In genomic region chr5:169702726-169703481, GRCh38 we compare ENCODE assay signal across 9 cellular contexts.
DNase-seq lines count a peak whose midpoint lies in the region; ATAC-seq and TF ChIP-seq lines count a peak whose summit lies in the region.
"Had no signal": no experiment of that assay in that cellular context is flagged by ENCODE, and none has a peak within 500 bp of the region (broad histone marks: within the 10 kb centered on the region; RNA-seq: fewer than 3 reads in every experiment).

No MANE protein-coding gene starts in this region.

- peak; percentile 78 for ATAC-seq in HG02759 (IDR thresholded peaks at IDR 0.05; ENCODE audit: unreplicated experiment)

- TF ChIP-seq CTCF in esophagus muscularis mucosa (IDR thresholded peaks at IDR 0.05): no peak

- no peaks in the 10 kb centered on the region for H3K27me3 Mint-ChIP-seq in T-helper 1 cell treated with Interleukin-12 subunit alpha and Interleukin-12 subunit beta and Interleukin-4 antibody, amounts not matched to agents 30 μg/mL and 1 μg/mL, for 36 hours (ENCODE audit: low read depth)

- no peaks in the 10 kb centered on the region for H3K36me3 ChIP-seq in esophagus muscularis mucosa

- no peak overlapping the region for H3K4me3 Mint-ChIP-seq in T-helper 1 cell treated with Interleukin-12 subunit alpha and Interleukin-12 subunit beta and Interleukin-4 antibody, amounts not matched to agents 30 μg/mL and 1 μg/mL, for 36 hours

- H3K9me3 Mint-ChIP-seq in T-helper 1 cell treated with Interleukin-12 subunit alpha and Interleukin-12 subunit beta and Interleukin-4 antibody, amounts not matched to agents 30 μg/mL and 1 μg/mL, for 36 hours: no peaks in the 10 kb centered on the region

- 82% methylated on average over 7 of the region's 7 CpGs for WGBS in esophagus muscularis mucosa

- peaks cover 61% of the 10 kb centered on the region for H3K36me3 Mint-ChIP-seq in T-helper 1 cell treated with Interleukin-12 subunit alpha and Interleukin-12 subunit beta and Interleukin-4 antibody, amounts not matched to agents 30 μg/mL and 1 μg/mL, for 36 hours (ENCODE audit: low read depth)

- no peaks in the 10 kb centered on the region for H3K9me3 ChIP-seq in esophagus muscularis mucosa

- DNase-seq in stimulated activated CD4-positive, alpha-beta T cell treated with anti-CD3 and anti-CD28 coated beads, Interleukin-1b, Interleukin-23, amount 100 ng/mL, for 48 hours: peak; percentile 33
- DNase-seq in stimulated activated CD4-positive, alpha-beta T cell treated with anti-CD3 and anti-CD28 coated beads, Interleukin-4, amount 100 ng/mL, for 4 hours: no peak
- no peak for DNase-seq in DMS 273 (lab: John Stamatoyannopoulos, UW; ENCODE audit: unreplicated experiment)
- DNase-seq in KBM-7: no peak
- no peak for DNase-seq in esophagus muscularis mucosa (ENCODE audit: extremely low spot score)
- no peak for DNase-seq in mucosa of gallbladder (ENCODE audit: low spot score)
- DNase-seq: stimulated activated CD4-positive, alpha-beta T cell treated with anti-CD3 and anti-CD28 coated beads, Interleukin-15, amount 100 ng/mL, for 24 hours had no signal

- intact Hi-C loops in esophagus muscularis mucosa (cut with DNase I): no loop called here

- in situ Hi-C loops in KBM-7 (cut with MboI; ENCODE audit: low pct_unique_long_range_greater_than_20kb, low sequenced_read_pairs): no loop called here

- peak overlapping the region; percentile 82 for H3K27ac Mint-ChIP-seq in T-helper 1 cell treated with Interleukin-12 subunit alpha and Interleukin-12 subunit beta and Interleukin-4 antibody, amounts not matched to agents 30 μg/mL and 1 μg/mL, for 36 hours

- H3K4me3 ChIP-seq in esophagus muscularis mucosa: no peak overlapping the region

- H3K4me1 ChIP-seq in esophagus muscularis mucosa: no peaks in the 10 kb centered on the region

- no peaks in the 10 kb centered on the region for H3K27me3 ChIP-seq in esophagus muscularis mucosa

- TF ChIP-seq EP300 in esophagus muscularis mucosa (IDR thresholded peaks at IDR 0.05): no peak

- H3K27ac ChIP-seq in esophagus muscularis mucosa (replicated peaks in 1 of 4): no peak overlapping the region

- H3K4me1 Mint-ChIP-seq in T-helper 1 cell treated with Interleukin-12 subunit alpha and Interleukin-12 subunit beta and Interleukin-4 antibody, amounts not matched to agents 30 μg/mL and 1 μg/mL, for 36 hours (ENCODE audit: low read depth): peaks cover 19% of the 10 kb centered on the region

- no peak for TF ChIP-seq POLR2A in esophagus muscularis mucosa (IDR thresholded peaks at IDR 0.05; ENCODE audit: low read depth)
